ENCODE assay signal across 13 cellular contexts in genomic region chr2:98709530-98709929, GRCh38. TPM values are rescaled to one million over a fixed set of nuclear protein-coding genes. Genes with fewer than 3 reads are reported as not detected.
DNase-seq lines count a peak whose midpoint lies in the region; ATAC-seq and TF ChIP-seq lines count a peak whose summit lies in the region.
"Had no signal": no experiment of that assay in that cellular context is flagged by ENCODE, and none has a peak within 500 bp of the region (broad histone marks: within the 10 kb centered on the region; RNA-seq: fewer than 3 reads in every experiment).

No MANE protein-coding gene starts in this region.

- H3K4me3 ChIP-seq in body of pancreas: no peak overlapping the region
- no peak overlapping the region for H3K4me3 ChIP-seq in right lobe of liver

- TF ChIP-seq POLR2A in body of pancreas (IDR thresholded peaks at IDR 0.05) (no peak), right lobe of liver (IDR thresholded peaks at IDR 0.05) (no peak)

- TF ChIP-seq CTCF in body of pancreas (IDR thresholded peaks at IDR 0.05) (no peak), right lobe of liver (IDR thresholded peaks at IDR 0.05) (no peak)

- H3K36me3 ChIP-seq in body of pancreas (replicated peaks in 1 of 2; ENCODE audit: insufficient read depth in 1 of 2, low read depth in 2 of 2) (no peaks in the 10 kb centered on the region), right lobe of liver (no peaks in the 10 kb centered on the region)

- DNase-seq in Ammon's horn (ENCODE audit: low spot score): peak; percentile 77
- peak; percentile 36 for DNase-seq in DMS 273 treated with DMSO at 0.1 percent for 48 hours (lab: John Stamatoyannopoulos, UW)
- DNase-seq in body of pancreas: peak; percentile 54 to 75 (median 69)
- peak in 1 of 3 donors; percentile 78 for DNase-seq in right lobe of liver
- no peak for DNase-seq in cerebellum (ENCODE audit: low spot score)
- DNase-seq in Kasumi-1 (lab: John Stamatoyannopoulos, UW): no peak
- DNase-seq in SIG-M5 (lab: John Stamatoyannopoulos, UW): no peak
- DNase-seq: activated CD4-positive, alpha-beta T cell treated with anti-CD3 and anti-CD28 coated beads for 4 hours; activated naive CD4-positive, alpha-beta T cell treated with Interleukin-2 at 50 U/mL for 16 hours; NCI-H187 treated with DMSO at 0.1 percent for 48 hours; NK-92 treated with Interleukin-12 subunit alpha and Interleukin-12 subunit beta, amount 100 ng/mL, for 24 hours; stimulated activated CD4-positive, alpha-beta T cell treated with anti-CD3 and anti-CD28 coated beads, Interleukin-15, amount 100 ng/mL, for 24 hours had no signal

- H3K27me3 ChIP-seq in body of pancreas (no peaks in the 10 kb centered on the region), right lobe of liver (no peaks in the 10 kb centered on the region)

- ATAC-seq in body of pancreas (no peak), right lobe of liver (peak; percentile 75 to 88 (median 78)), HG02759 (IDR thresholded peaks at IDR 0.05; ENCODE audit: unreplicated experiment) (no peak)

- H3K9me3 ChIP-seq in body of pancreas (no peaks in the 10 kb centered on the region), right lobe of liver (no peaks in the 10 kb centered on the region)

- H3K27ac ChIP-seq in body of pancreas (peak overlapping the region; percentile 2 to 55 (median 41)), right lobe of liver (peak overlapping the region in 2 of 3 donors; percentile 24 to 54)

- H3K4me1 ChIP-seq in body of pancreas (peaks cover 84% of the 10 kb centered on the region), right lobe of liver (peaks cover 0 to 27% (median 14%) of the 10 kb centered on the region in 4 donors)

- intact Hi-C loops in body of pancreas (cut with DNase I): no loop called here
- intact Hi-C loops in right lobe of liver (cut with DNase I): no loop called here

RNA-seq across cellular contexts. Expression of gene MGAT4A, which starts 21.4 kb away (rescaled TPM):
- total RNA-seq in body of pancreas: 10 to 100 TPM; 40.5 to 72.4 TPM
- 10 to 100 TPM in 5 of 6 experiments, 1 to 10 TPM in 1; 7.8 to 16.0 (median 11.7) TPM for total RNA-seq in right lobe of liver
- total RNA-seq in cerebellum: 69.4 TPM

Comparison
In these comparisons a context has a peak if more than half of its experiments do, and no peak if none do; other contexts are left out.
1. DNase-seq: peak in Ammon's horn (single experiment), DMS 273 treated with DMSO at 0.1 percent for 48 hours (single experiment) and body of pancreas (4 of 4); none in cerebellum (single experiment), Kasumi-1 (0 of 2) and SIG-M5 (single experiment).
2. ATAC-seq: peak in right lobe of liver (4 of 4); none in body of pancreas (single experiment) and HG02759 (single experiment).